11 cellular contexts compared by ENCODE assay signal in genomic region chr19:11455233-11455554, GRCh38. TPM values are rescaled to one million over a fixed set of nuclear protein-coding genes. Genes with fewer than 3 reads are reported as not detected.
DNase-seq lines count a peak whose midpoint lies in the region; ATAC-seq, FAIRE-seq and TF ChIP-seq lines count a peak whose summit lies in the region.
"Not testable (repeated sequence)": the region's sequence is repeated elsewhere in the genome, so short reads cannot be mapped to it uniquely, and the experiment has no call there.
"Had no signal": no experiment of that assay in that cellular context is flagged by ENCODE, and none has a peak within 500 bp of the region (broad histone marks: within the 10 kb centered on the region; RNA-seq: fewer than 3 reads in every experiment).

No MANE protein-coding gene starts in this region.

- H3K4me1 ChIP-seq in HEK293 (ENCODE audit: control insufficient read depth, insufficient read depth, low read length) = not testable (repeated sequence)
- H3K4me1 ChIP-seq in HepG2 (ENCODE audit: insufficient read depth, low read length) (peaks cover 18% of the 10 kb centered on the region), neural progenitor cell (peaks cover 22% of the 10 kb centered on the region)

- not testable (repeated sequence) for DNase-seq in dorsolateral prefrontal cortex; HepG2 (ENCODE audit: low spot score); neural progenitor cell (ENCODE audit: low spot score)

- POLR2A ChIA-PET in HEK293 (lab: Yijun Ruan, JAX) (interaction anchor here (0.6 to 1.3 kb wide), 2 partner anchors 9 to 20 kb away, joined by 3 read pairs; partner anchors contain the start of genes ODAD3 and PRKCSH), HepG2 (lab: Yijun Ruan, JAX) (interaction anchor here (1.2 kb wide), 1 partner anchor 80 kb away, joined by 4 read pairs; no protein-coding TSS in a partner anchor)

- not testable (repeated sequence) for H3K9me3 Mint-ChIP-seq in neural progenitor cell

- H2AFZ ChIP-seq in HepG2 (ENCODE audit: low read length); neural progenitor cell (replicated peaks): not testable (repeated sequence)

- H3K4me3 ChIP-seq in HEK293 (ENCODE audit: low read depth, low read length); dorsolateral prefrontal cortex; HepG2 (replicated peaks in 1 of 3; ENCODE audit: insufficient read depth in 1 of 3, low read depth in 2 of 3, low read length in 3 of 3); neural progenitor cell: not testable (repeated sequence)

- peak overlapping the region; percentile 33 for H3K4me3 Mint-ChIP-seq in neural progenitor cell

- H3K27ac Mint-ChIP-seq in neural progenitor cell = peak overlapping the region; percentile 33

- H3K4me1 Mint-ChIP-seq in neural progenitor cell = peaks cover 21% of the 10 kb centered on the region

- in situ Hi-C loops in HepG2 (cut with HindIII; ENCODE audit: extremely low pct_ligation_motif_present, low pct_unique_long_range_greater_than_20kb) = loop anchor here (10.0 kb wide), 1 partner anchor 170 kb away; no protein-coding TSS in a partner anchor

- not testable (repeated sequence) for H3K4me2 ChIP-seq in HepG2 (ENCODE audit: low read depth, low read length); neural progenitor cell

- H3K27me3 ChIP-seq in dorsolateral prefrontal cortex, neural progenitor cell: not testable (repeated sequence)
- peaks cover 1 to 12% of the 10 kb centered on the region in 2 experiments; a peak in 2 of 5 replicates for H3K27me3 ChIP-seq in HepG2 (ENCODE audit: control insufficient read depth in 1 of 2, insufficient read depth in 2 of 2, low read length in 2 of 2)

- H4K20me1 ChIP-seq in HepG2 (ENCODE audit: insufficient read depth, low read length); neural progenitor cell (ENCODE audit: low read depth): not testable (repeated sequence)

- WGBS in HepG2 (ENCODE audit: low lambda C conversion rate) = 79% methylated on average over 9 of the region's 9 CpGs

- FAIRE-seq in HepG2 (lab: Jason Lieb, UNC) = not testable (repeated sequence)

- not testable (repeated sequence) for TF ChIP-seq RAD21 in HepG2 (CRISPR knock-in tag; IDR thresholded peaks at IDR 0.05)

- not testable (repeated sequence) for H3K27me3 Mint-ChIP-seq in neural progenitor cell (ENCODE audit: insufficient read depth, low read depth)

- TF ChIP-seq EP300 in HepG2 (IDR thresholded peaks at IDR 0.05; ENCODE audit: low read depth in 2 of 2, low read length in 2 of 2); HepG2 (CRISPR knock-in tag; IDR thresholded peaks at IDR 0.05; ENCODE audit: borderline replicate concordance): not testable (repeated sequence)

- not testable (repeated sequence) for TF ChIP-seq POLR2A in HepG2 (IDR thresholded peaks at IDR 0.05; ENCODE audit: insufficient read depth in 1 of 2, low read depth in 2 of 2, low read length in 2 of 2)

- ATAC-seq in HepG2 = not testable (repeated sequence)

- intact Hi-C loops in dorsolateral prefrontal cortex (cut with DNase I); HepG2 (cut with micrococcal nuclease; ENCODE audit: unreplicated experiment): not testable (repeated sequence)

- H3F3A ChIP-seq in neural progenitor cell (ENCODE audit: low read depth) = peaks cover 19% of the 10 kb centered on the region

- H3K9ac ChIP-seq in HepG2 (ENCODE audit: insufficient read depth, low read depth, low read length); neural progenitor cell: not testable (repeated sequence)

- not testable (repeated sequence) for H3K36me3 ChIP-seq in HEK293 (ENCODE audit: control insufficient read depth in 2 of 2, insufficient read depth in 1 of 2, low read length in 2 of 2); HepG2 (replicated peaks in 1 of 2; ENCODE audit: control insufficient read depth in 1 of 2, insufficient read depth in 2 of 2, low read length in 2 of 2); neural progenitor cell

- not testable (repeated sequence) for BruUV-seq in HepG2 (replicated peaks; lab: Mats Ljungman, UMichigan)

- TF ChIP-seq CTCF in HEK293 (tag by site-specific recombination; IDR thresholded peaks at IDR 0.05); dorsolateral prefrontal cortex (IDR thresholded peaks at IDR 0.05 in 54 of 56, conservative IDR thresholded peaks at IDR 0.05 in 2 of 56; ENCODE audit: low read depth in 1 of 56, partially characterized antibody in 56 of 56); HepG2 (CRISPR knock-in tag; IDR thresholded peaks at IDR 0.05); neural progenitor cell (IDR thresholded peaks at IDR 0.05): not testable (repeated sequence)

- CTCF ChIA-PET in HEK293 (lab: Yijun Ruan, JAX) = interaction anchor here (1.0 to 1.2 kb wide), 2 partner anchors 9 to 13 kb away, joined by 3 to 5 read pairs; no protein-coding TSS in a partner anchor
- CTCF ChIA-PET in HepG2 (lab: Yijun Ruan, JAX; ENCODE audit: low intra/inter-chr PET ratio, low total read pairs) = not testable (repeated sequence)

- not testable (repeated sequence) for H3K79me2 ChIP-seq in HepG2 (ENCODE audit: insufficient read depth, low read length); neural progenitor cell (ENCODE audit: low read depth)

- H3K27ac ChIP-seq in HEK293 (ENCODE audit: extremely low read depth, low read depth, low read length); HepG2 (ENCODE audit: extremely low read length, insufficient read depth, low read length); neural progenitor cell: not testable (repeated sequence)
- peak overlapping the region in 46 of 59 donors; percentile 28 to 100 (median 97) for H3K27ac ChIP-seq in dorsolateral prefrontal cortex

- not testable (repeated sequence) for H3K9me3 ChIP-seq in HEK293 (ENCODE audit: control insufficient read depth, insufficient read depth, low read depth, low read length); HepG2 (ENCODE audit: low read length); neural progenitor cell (ENCODE audit: low read depth)

- H3K36me3 Mint-ChIP-seq in neural progenitor cell = not testable (repeated sequence)

RNA-seq across cellular contexts. Expression of gene PRKCSH, which starts 19.8 kb away (rescaled TPM):
- total RNA-seq in dorsolateral prefrontal cortex (100 to 1,000 TPM; 166 to 389 (median 218) TPM), HepG2 (2016; rRNA removed; fragmentation: Illumina TruSeq; extraction: Trizol) (44.2 and 125 TPM in 2 replicates), neural progenitor cell (ENCODE audit: low replicate concordance) (53.6 and 130 TPM in 2 replicates)
- 48.9 and 50.4 TPM in 2 replicates for total RNA-seq in HepG2 (2016; cell fraction: cytosol; rRNA removed; fragmentation: Illumina TruSeq; extraction: Trizol; ENCODE audit: low read depth)
- 34.7 and 135 TPM in 2 replicates for total RNA-seq in HepG2 (2016; cell fraction: insoluble cytoplasmic fraction; rRNA removed; fragmentation: Illumina TruSeq; extraction: Trizol)
- total RNA-seq in HepG2 (2016; cell fraction: membrane; rRNA removed; fragmentation: Illumina TruSeq; extraction: Trizol) = 48.6 and 53.5 TPM in 2 replicates
- total RNA-seq in HepG2 (2016; cell fraction: nucleus; rRNA removed; fragmentation: Illumina TruSeq; extraction: Trizol) = 112 and 115 TPM in 2 replicates
- polyA plus RNA-seq in HepG2 (2011; rRNA removed) = 85.1 and 111 TPM in 2 replicates
- polyA plus RNA-seq in HepG2 (2011; cell fraction: cytosol; rRNA removed) = 50.0 and 58.7 TPM in 2 replicates
- 284 and 361 TPM in 2 replicates for polyA plus RNA-seq in HepG2 (2011; cell fraction: nucleus; rRNA removed)
- polyA plus RNA-seq in HepG2 (2012) = 138 and 245 TPM in 2 replicates
- polyA plus RNA-seq in HepG2 (2016; cell fraction: cytosol; fragmentation: Illumina TruSeq; extraction: Trizol; ENCODE audit: low read depth) = 34.6 and 43.1 TPM in 2 replicates
- 46.2 and 78.4 TPM in 2 replicates for polyA plus RNA-seq in HepG2 (2016; cell fraction: insoluble cytoplasmic fraction; fragmentation: Illumina TruSeq; extraction: Trizol; ENCODE audit: low read depth)
- polyA plus RNA-seq in HepG2 (2016; cell fraction: membrane; fragmentation: Illumina TruSeq; extraction: Trizol; ENCODE audit: low read depth) = 62.2 and 79.4 TPM in 2 replicates
- 408 and 430 TPM in 2 replicates for polyA plus RNA-seq in HepG2 (2016; cell fraction: nucleus; fragmentation: Illumina TruSeq; extraction: Trizol; ENCODE audit: insufficient read depth, low read depth)
- 138 and 163 TPM in 2 replicates for polyA minus RNA-seq in HepG2 (2011; rRNA and poly(A)+ RNA removed; ENCODE audit: low replicate concordance)
- polyA minus RNA-seq in HepG2 (2011; cell fraction: cytosol; rRNA and poly(A)+ RNA removed) = 104 and 130 TPM in 2 replicates
- 60.0 and 70.7 TPM in 2 replicates for polyA minus RNA-seq in HepG2 (2011; cell fraction: nucleus; rRNA and poly(A)+ RNA removed)

RNA-seq across cellular contexts. Expression of gene ODAD3, which starts 20.3 kb away (rescaled TPM):
- total RNA-seq in dorsolateral prefrontal cortex = 10 to 100 TPM in 3 of 120 experiments, 1 to 10 TPM in 117; 1.5 to 15.0 (median 4.5) TPM
- 0.04 TPM in 1 of 2 replicates, not detected in the other for total RNA-seq in HepG2 (2016; rRNA removed; fragmentation: Illumina TruSeq; extraction: Trizol)
- total RNA-seq in HepG2 (2016; cell fraction: cytosol; rRNA removed; fragmentation: Illumina TruSeq; extraction: Trizol; ENCODE audit: low read depth) = not detected in 2 replicates
- total RNA-seq in HepG2 (2016; cell fraction: insoluble cytoplasmic fraction; rRNA removed; fragmentation: Illumina TruSeq; extraction: Trizol) = 0.19 TPM in 1 of 2 replicates, not detected in the other
- 0.38 TPM in 1 of 2 replicates, not detected in the other for total RNA-seq in HepG2 (2016; cell fraction: membrane; rRNA removed; fragmentation: Illumina TruSeq; extraction: Trizol)
- total RNA-seq in HepG2 (2016; cell fraction: nucleus; rRNA removed; fragmentation: Illumina TruSeq; extraction: Trizol) = 0.19 and 0.34 TPM in 2 replicates
- polyA plus RNA-seq in HepG2 (2011; rRNA removed) = 0.08 and 0.35 TPM in 2 replicates
- polyA plus RNA-seq in HepG2 (2011; cell fraction: cytosol; rRNA removed) = 0.23 and 0.26 TPM in 2 replicates
- 0.29 and 0.42 TPM in 2 replicates for polyA plus RNA-seq in HepG2 (2011; cell fraction: nucleus; rRNA removed)
- 0.08 and 0.13 TPM in 2 replicates for polyA plus RNA-seq in HepG2 (2012)
- not detected in 2 replicates for polyA plus RNA-seq in HepG2 (2016; cell fraction: cytosol; fragmentation: Illumina TruSeq; extraction: Trizol; ENCODE audit: low read depth)
- polyA plus RNA-seq in HepG2 (2016; cell fraction: insoluble cytoplasmic fraction; fragmentation: Illumina TruSeq; extraction: Trizol; ENCODE audit: low read depth) = 0.20 TPM in 1 of 2 replicates, not detected in the other
- polyA plus RNA-seq in HepG2 (2016; cell fraction: membrane; fragmentation: Illumina TruSeq; extraction: Trizol; ENCODE audit: low read depth) = not detected in 2 replicates
- 0.32 and 1.2 TPM in 2 replicates for polyA plus RNA-seq in HepG2 (2016; cell fraction: nucleus; fragmentation: Illumina TruSeq; extraction: Trizol; ENCODE audit: insufficient read depth, low read depth)
- polyA minus RNA-seq in HepG2 (2011; rRNA and poly(A)+ RNA removed; ENCODE audit: low replicate concordance) = 1.6 TPM in 1 of 2 replicates, not detected in the other
- polyA minus RNA-seq in HepG2 (2011; cell fraction: cytosol; rRNA and poly(A)+ RNA removed) = not detected in 2 replicates
- 0.25 TPM in 1 of 2 replicates, not detected in the other for polyA minus RNA-seq in HepG2 (2011; cell fraction: nucleus; rRNA and poly(A)+ RNA removed)
- 0.47 and 1.5 TPM in 2 replicates for total RNA-seq in neural progenitor cell (ENCODE audit: low replicate concordance)
- total RNA-seq: Caco-2; Calu3; CD4-positive, alpha-beta T cell; CD8-positive, alpha-beta T cell had no signal

RNA-seq across cellular contexts. Expression of gene ELAVL3, which starts 25.7 kb away (rescaled TPM):
- total RNA-seq in dorsolateral prefrontal cortex (100 to 1,000 TPM; 121 to 226 (median 173) TPM), HepG2 (2016; rRNA removed; fragmentation: Illumina TruSeq; extraction: Trizol) (not detected in 2 replicates), neural progenitor cell (ENCODE audit: low replicate concordance) (0.15 TPM in 1 of 2 replicates, not detected in the other)
- total RNA-seq in HepG2 (2016; cell fraction: cytosol; rRNA removed; fragmentation: Illumina TruSeq; extraction: Trizol; ENCODE audit: low read depth) = not detected in 2 replicates
- total RNA-seq in HepG2 (2016; cell fraction: insoluble cytoplasmic fraction; rRNA removed; fragmentation: Illumina TruSeq; extraction: Trizol) = not detected in 2 replicates
- not detected in 2 replicates for total RNA-seq in HepG2 (2016; cell fraction: membrane; rRNA removed; fragmentation: Illumina TruSeq; extraction: Trizol)
- not detected in 2 replicates for total RNA-seq in HepG2 (2016; cell fraction: nucleus; rRNA removed; fragmentation: Illumina TruSeq; extraction: Trizol)
- 0.03 TPM in 2 replicates for polyA plus RNA-seq in HepG2 (2011; rRNA removed)
- not detected in 2 replicates for polyA plus RNA-seq in HepG2 (2011; cell fraction: cytosol; rRNA removed)
- polyA plus RNA-seq in HepG2 (2011; cell fraction: nucleus; rRNA removed) = 0.12 and 0.16 TPM in 2 replicates
- polyA plus RNA-seq in HepG2 (2012) = 0.03 TPM in 2 replicates
- 0.02 TPM in 1 of 2 replicates, not detected in the other for polyA plus RNA-seq in HepG2 (2016; cell fraction: cytosol; fragmentation: Illumina TruSeq; extraction: Trizol; ENCODE audit: low read depth)
- polyA plus RNA-seq in HepG2 (2016; cell fraction: insoluble cytoplasmic fraction; fragmentation: Illumina TruSeq; extraction: Trizol; ENCODE audit: low read depth) = not detected in 2 replicates
- not detected in 2 replicates for polyA plus RNA-seq in HepG2 (2016; cell fraction: membrane; fragmentation: Illumina TruSeq; extraction: Trizol; ENCODE audit: low read depth)
- not detected in 2 replicates for polyA plus RNA-seq in HepG2 (2016; cell fraction: nucleus; fragmentation: Illumina TruSeq; extraction: Trizol; ENCODE audit: insufficient read depth, low read depth)
- polyA minus RNA-seq in HepG2 (2011; rRNA and poly(A)+ RNA removed; ENCODE audit: low replicate concordance) = not detected in 2 replicates
- not detected in 2 replicates for polyA minus RNA-seq in HepG2 (2011; cell fraction: cytosol; rRNA and poly(A)+ RNA removed)
- polyA minus RNA-seq in HepG2 (2011; cell fraction: nucleus; rRNA and poly(A)+ RNA removed) = not detected in 2 replicates
- total RNA-seq: A172, B cell, Caco-2, Calu3 had no signal
- polyA plus RNA-seq: BJ had no signal

RNA-seq across cellular contexts. Expression of gene RGL3, which starts 36.1 kb away (rescaled TPM):
- 10 to 100 TPM in 111 of 120 experiments, 1 to 10 TPM in 9; 7.4 to 50.1 (median 15.3) TPM for total RNA-seq in dorsolateral prefrontal cortex
- 1.2 and 4.2 TPM in 2 replicates for total RNA-seq in HepG2 (2016; rRNA removed; fragmentation: Illumina TruSeq; extraction: Trizol)
- 2.5 and 4.2 TPM in 2 replicates for total RNA-seq in HepG2 (2016; cell fraction: cytosol; rRNA removed; fragmentation: Illumina TruSeq; extraction: Trizol; ENCODE audit: low read depth)
- total RNA-seq in HepG2 (2016; cell fraction: insoluble cytoplasmic fraction; rRNA removed; fragmentation: Illumina TruSeq; extraction: Trizol) = 0.24 and 4.3 TPM in 2 replicates
- 0.80 and 2.7 TPM in 2 replicates for total RNA-seq in HepG2 (2016; cell fraction: membrane; rRNA removed; fragmentation: Illumina TruSeq; extraction: Trizol)
- 5.7 and 8.1 TPM in 2 replicates for total RNA-seq in HepG2 (2016; cell fraction: nucleus; rRNA removed; fragmentation: Illumina TruSeq; extraction: Trizol)
- 7.6 and 8.4 TPM in 2 replicates for polyA plus RNA-seq in HepG2 (2011; rRNA removed)
- 0.79 and 1.9 TPM in 2 replicates for polyA plus RNA-seq in HepG2 (2011; cell fraction: cytosol; rRNA removed)
- 95.2 and 108 TPM in 2 replicates for polyA plus RNA-seq in HepG2 (2011; cell fraction: nucleus; rRNA removed)
- 9.4 TPM in 2 replicates for polyA plus RNA-seq in HepG2 (2012)
- 0.75 and 0.92 TPM in 2 replicates for polyA plus RNA-seq in HepG2 (2016; cell fraction: cytosol; fragmentation: Illumina TruSeq; extraction: Trizol; ENCODE audit: low read depth)
- polyA plus RNA-seq in HepG2 (2016; cell fraction: insoluble cytoplasmic fraction; fragmentation: Illumina TruSeq; extraction: Trizol; ENCODE audit: low read depth) = 1.5 and 2.8 TPM in 2 replicates
- polyA plus RNA-seq in HepG2 (2016; cell fraction: membrane; fragmentation: Illumina TruSeq; extraction: Trizol; ENCODE audit: low read depth) = 0.85 and 1.4 TPM in 2 replicates
- polyA plus RNA-seq in HepG2 (2016; cell fraction: nucleus; fragmentation: Illumina TruSeq; extraction: Trizol; ENCODE audit: insufficient read depth, low read depth) = 38.5 and 40.9 TPM in 2 replicates
- polyA minus RNA-seq in HepG2 (2011; rRNA and poly(A)+ RNA removed; ENCODE audit: low replicate concordance) = 7.1 and 16.7 TPM in 2 replicates
- polyA minus RNA-seq in HepG2 (2011; cell fraction: cytosol; rRNA and poly(A)+ RNA removed) = 3.9 and 4.1 TPM in 2 replicates
- 14.0 and 15.7 TPM in 2 replicates for polyA minus RNA-seq in HepG2 (2011; cell fraction: nucleus; rRNA and poly(A)+ RNA removed)
- total RNA-seq in neural progenitor cell (ENCODE audit: low replicate concordance) = 0.49 and 4.7 TPM in 2 replicates
- total RNA-seq: CD4-positive, alpha-beta T cell; CD8-positive, alpha-beta T cell had no signal

RNA-seq across cellular contexts. Expression of gene ZNF653, which starts 50.4 kb away (rescaled TPM):
- 10 to 100 TPM; 10.4 to 33.2 (median 19.5) TPM for total RNA-seq in dorsolateral prefrontal cortex
- 1.2 and 4.7 TPM in 2 replicates for total RNA-seq in HepG2 (2016; rRNA removed; fragmentation: Illumina TruSeq; extraction: Trizol)
- 1.0 and 1.5 TPM in 2 replicates for total RNA-seq in HepG2 (2016; cell fraction: cytosol; rRNA removed; fragmentation: Illumina TruSeq; extraction: Trizol; ENCODE audit: low read depth)
- total RNA-seq in HepG2 (2016; cell fraction: insoluble cytoplasmic fraction; rRNA removed; fragmentation: Illumina TruSeq; extraction: Trizol) = 1.2 and 3.2 TPM in 2 replicates
- 1.8 and 2.2 TPM in 2 replicates for total RNA-seq in HepG2 (2016; cell fraction: membrane; rRNA removed; fragmentation: Illumina TruSeq; extraction: Trizol)
- 2.9 and 3.8 TPM in 2 replicates for total RNA-seq in HepG2 (2016; cell fraction: nucleus; rRNA removed; fragmentation: Illumina TruSeq; extraction: Trizol)
- polyA plus RNA-seq in HepG2 (2011; rRNA removed) = 6.6 and 7.1 TPM in 2 replicates
- 7.1 and 10.4 TPM in 2 replicates for polyA plus RNA-seq in HepG2 (2011; cell fraction: cytosol; rRNA removed)
- polyA plus RNA-seq in HepG2 (2011; cell fraction: nucleus; rRNA removed) = 18.3 and 30.3 TPM in 2 replicates
- 3.6 and 4.5 TPM in 2 replicates for polyA plus RNA-seq in HepG2 (2012)
- 0.57 and 1.6 TPM in 2 replicates for polyA plus RNA-seq in HepG2 (2016; cell fraction: cytosol; fragmentation: Illumina TruSeq; extraction: Trizol; ENCODE audit: low read depth)
- 1.9 and 2.7 TPM in 2 replicates for polyA plus RNA-seq in HepG2 (2016; cell fraction: insoluble cytoplasmic fraction; fragmentation: Illumina TruSeq; extraction: Trizol; ENCODE audit: low read depth)
- 1.3 and 1.8 TPM in 2 replicates for polyA plus RNA-seq in HepG2 (2016; cell fraction: membrane; fragmentation: Illumina TruSeq; extraction: Trizol; ENCODE audit: low read depth)
- polyA plus RNA-seq in HepG2 (2016; cell fraction: nucleus; fragmentation: Illumina TruSeq; extraction: Trizol; ENCODE audit: insufficient read depth, low read depth) = 5.8 and 5.9 TPM in 2 replicates
- 5.9 and 8.5 TPM in 2 replicates for polyA minus RNA-seq in HepG2 (2011; rRNA and poly(A)+ RNA removed; ENCODE audit: low replicate concordance)
- polyA minus RNA-seq in HepG2 (2011; cell fraction: cytosol; rRNA and poly(A)+ RNA removed) = 2.1 and 3.0 TPM in 2 replicates
- polyA minus RNA-seq in HepG2 (2011; cell fraction: nucleus; rRNA and poly(A)+ RNA removed) = 11.2 and 12.4 TPM in 2 replicates
- total RNA-seq in neural progenitor cell (ENCODE audit: low replicate concordance) = 3.4 and 15.8 TPM in 2 replicates

Comparison
In these comparisons a context has a peak if more than half of its experiments do, and no peak if none do; other contexts are left out.
1. RNA of gene ELAVL3, which starts 25.7 kb away (total RNA-seq): 121 to 226 TPM in dorsolateral prefrontal cortex; not detected in HepG2 and 0.15 TPM in neural progenitor cell; every median in the first group is over 100 times any median in the second.